In genomic region chr12:23867794-23868193, GRCh38 we compare ENCODE assay signal across 28 cellular contexts.
"Had no signal": no experiment of that assay in that cellular context is flagged by ENCODE, and none has a peak within 500 bp of the region (broad histone marks: within the 10 kb centered on the region; RNA-seq: fewer than 3 reads in every experiment).

No MANE protein-coding gene starts in this region.

- H3K4me3 ChIP-seq: colonic mucosa, coronary artery, dorsolateral prefrontal cortex, esophagus muscularis mucosa, esophagus squamous epithelium, gastrocnemius medialis, gastroesophageal sphincter, heart left ventricle, heart right ventricle had no signal

- H3K9me3 ChIP-seq: colonic mucosa, esophagus muscularis mucosa, esophagus squamous epithelium, gastrocnemius medialis, gastroesophageal sphincter, heart left ventricle had no signal

- ATAC-seq: effector memory CD8-positive, alpha-beta T cell; esophagus mucosa; foreskin keratinocyte; gastrocnemius medialis; gastroesophageal sphincter; heart left ventricle; heart right ventricle had no signal

- H3K27me3 ChIP-seq: colonic mucosa, dorsolateral prefrontal cortex, esophagus muscularis mucosa, esophagus squamous epithelium, foreskin keratinocyte, gastrocnemius medialis, gastroesophageal sphincter, heart left ventricle, heart right ventricle had no signal

- H3K27ac ChIP-seq: colonic mucosa, coronary artery, dorsolateral prefrontal cortex, epithelial cell of prostate, esophagus muscularis mucosa, esophagus squamous epithelium, foreskin keratinocyte, gastrocnemius medialis, gastroesophageal sphincter, heart left ventricle, heart right ventricle had no signal

- H3K36me3 ChIP-seq: colonic mucosa, esophagus muscularis mucosa, esophagus squamous epithelium, gastrocnemius medialis, gastroesophageal sphincter, heart left ventricle, heart right ventricle had no signal

- DNase-seq: colonic mucosa; cortex of kidney; dermis blood vessel endothelial cell; dorsolateral prefrontal cortex; effector CD4-positive, alpha-beta T cell; effector CD8-positive, alpha-beta T cell; effector memory CD4-positive, alpha-beta T cell; effector memory CD8-positive, alpha-beta T cell; endodermal cell; erythroblast; esophagus squamous epithelium; foreskin fibroblast; foreskin keratinocyte; foreskin melanocyte; gastrocnemius medialis; glutamatergic neuron; head of caudate nucleus; heart left ventricle; heart right ventricle had no signal

- H3K4me1 ChIP-seq: colonic mucosa, esophagus muscularis mucosa, esophagus squamous epithelium, foreskin keratinocyte, gastrocnemius medialis, gastroesophageal sphincter, heart left ventricle, heart right ventricle had no signal

- FAIRE-seq: colon, endometrium, endothelial cell of umbilical vein, frontal cortex had no signal
